Comparison of ENCODE assay signal across 8 cellular contexts in the genomic region with DNA sequence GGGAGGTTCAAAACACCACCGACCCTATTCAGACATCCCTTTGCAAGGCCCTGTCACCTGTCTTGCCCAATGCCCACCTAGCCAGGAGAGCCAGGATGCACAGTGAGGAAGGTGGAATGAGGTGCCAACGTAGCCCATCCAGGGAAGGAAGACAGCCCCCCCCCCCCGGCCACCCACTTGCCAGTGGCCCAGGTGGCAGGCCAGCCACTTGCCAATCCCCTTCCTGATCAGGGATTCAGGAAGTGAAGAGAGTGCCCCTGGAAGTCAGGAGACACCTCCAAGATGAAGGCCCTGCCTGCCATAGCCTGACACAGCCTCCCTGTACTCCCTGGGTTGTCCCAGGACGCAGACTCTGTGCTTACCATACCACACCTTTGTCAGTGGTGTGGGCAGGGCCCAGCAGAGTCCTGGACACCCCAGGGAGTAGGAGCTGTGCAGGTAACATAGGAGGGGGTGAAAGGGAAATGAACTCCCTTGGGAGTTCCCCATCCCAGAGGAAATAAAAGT. TPM values are rescaled to one million over a fixed set of nuclear protein-coding genes. Genes with fewer than 3 reads are reported as not detected.
DNase-seq lines count a peak whose midpoint lies in the region; ATAC-seq and TF ChIP-seq lines count a peak whose summit lies in the region.

No MANE protein-coding gene starts in this region.

- no peak overlapping the region for H3K27ac Mint-ChIP-seq in stimulated activated naive CD8-positive, alpha-beta T cell treated with anti-CD3 and anti-CD28 coated beads, Interleukin-15, Interleukin-2, amounts not matched to agents 100 ng/mL and 50 ng/mL, for 24 hours
- no peak overlapping the region for H3K27ac Mint-ChIP-seq in activated CD4-positive, alpha-beta memory T cell treated with anti-CD3 and anti-CD28 coated beads, Interleukin-2, amount 10 ng/mL, durations not matched to agents 7 days and 5 days

- H3K36me3 Mint-ChIP-seq in stimulated activated naive CD8-positive, alpha-beta T cell treated with anti-CD3 and anti-CD28 coated beads, Interleukin-15, Interleukin-2, amounts not matched to agents 100 ng/mL and 50 ng/mL, for 24 hours (ENCODE audit: low read depth), result no peaks in the 10 kb centered on the region
- no peaks in the 10 kb centered on the region for H3K36me3 Mint-ChIP-seq in activated CD4-positive, alpha-beta memory T cell treated with anti-CD3 and anti-CD28 coated beads, Interleukin-2, amount 10 ng/mL, durations not matched to agents 7 days and 5 days (ENCODE audit: low read depth)

- POLR2A ChIA-PET in activated CD4-positive, alpha-beta memory T cell treated with anti-CD3 and anti-CD28 coated beads, Interleukin-2, amount 10 ng/mL, durations not matched to agents 7 days and 5 days (lab: Charles Lee), result interaction anchor here (1.5 to 4.0 kb wide), 7 partner anchors 8 to 443 kb away, joined by 3 to 36 read pairs (median 5); a partner anchor contains a TSS

- H3K27me3 Mint-ChIP-seq in stimulated activated naive CD8-positive, alpha-beta T cell treated with anti-CD3 and anti-CD28 coated beads, Interleukin-15, Interleukin-2, amounts not matched to agents 100 ng/mL and 50 ng/mL, for 24 hours, result peaks cover 13% of the 10 kb centered on the region
- peaks cover 27% of the 10 kb centered on the region for H3K27me3 Mint-ChIP-seq in activated CD4-positive, alpha-beta memory T cell treated with anti-CD3 and anti-CD28 coated beads, Interleukin-2, amount 10 ng/mL, durations not matched to agents 7 days and 5 days

- H3K4me1 ChIP-seq in lower lobe of right lung (peaks cover 36% of the 10 kb centered on the region), vagina (peaks cover 53% of the 10 kb centered on the region)

- peak overlapping the region; percentile 94 for H3K4me3 Mint-ChIP-seq in stimulated activated naive CD8-positive, alpha-beta T cell treated with anti-CD3 and anti-CD28 coated beads, Interleukin-15, Interleukin-2, amounts not matched to agents 100 ng/mL and 50 ng/mL, for 24 hours
- H3K4me3 Mint-ChIP-seq in activated CD4-positive, alpha-beta memory T cell treated with anti-CD3 and anti-CD28 coated beads, Interleukin-2, amount 10 ng/mL, durations not matched to agents 7 days and 5 days, result peak overlapping the region; percentile 87

- ATAC-seq in stimulated activated naive CD8-positive, alpha-beta T cell treated with anti-CD3 and anti-CD28 coated beads, Interleukin-15, Interleukin-2, amounts not matched to agents 100 U/mL and 50 U/mL, for 24 hours, result no peak
- ATAC-seq in lower lobe of right lung (peak; percentile 4 to 10), GM21576 (IDR thresholded peaks at IDR 0.05; ENCODE audit: unreplicated experiment) (no peak)

- H3K27ac ChIP-seq in lower lobe of right lung, result peak overlapping the region; percentile 51
- H3K27ac ChIP-seq in vagina, result peak overlapping the region; percentile 84

- no peaks in the 10 kb centered on the region for H3K36me3 ChIP-seq in lower lobe of right lung
- H3K36me3 ChIP-seq in vagina, result no peaks in the 10 kb centered on the region

- TF ChIP-seq POLR2A in vagina (IDR thresholded peaks at IDR 0.05), result no peak

- H3K4me1 Mint-ChIP-seq in stimulated activated naive CD8-positive, alpha-beta T cell treated with anti-CD3 and anti-CD28 coated beads, Interleukin-15, Interleukin-2, amounts not matched to agents 100 ng/mL and 50 ng/mL, for 24 hours (ENCODE audit: low read depth), result peaks cover 22% of the 10 kb centered on the region
- peaks cover 21% of the 10 kb centered on the region for H3K4me1 Mint-ChIP-seq in activated CD4-positive, alpha-beta memory T cell treated with anti-CD3 and anti-CD28 coated beads, Interleukin-2, amount 10 ng/mL, durations not matched to agents 7 days and 5 days

- TF ChIP-seq CTCF in lower lobe of right lung (IDR thresholded peaks at IDR 0.05), result no peak
- TF ChIP-seq CTCF in vagina (IDR thresholded peaks at IDR 0.05), result no peak

- H3K9me3 ChIP-seq in lower lobe of right lung (no peaks in the 10 kb centered on the region), vagina (no peaks in the 10 kb centered on the region)

- H3K4me3 ChIP-seq in lower lobe of right lung (peak overlapping the region; percentile 57), vagina (peak overlapping the region; percentile 38 to 49)

- intact Hi-C loops in lower lobe of right lung (cut with DNase I), result loop anchor here (10.0 kb wide), 1 partner anchor 298 kb away; a partner anchor contains a TSS
- intact Hi-C loops in vagina (cut with DNase I), result loop anchor here (2.0 kb wide), 1 partner anchor 406 kb away; no protein-coding TSS in a partner anchor

- H3K9me3 Mint-ChIP-seq in stimulated activated naive CD8-positive, alpha-beta T cell treated with anti-CD3 and anti-CD28 coated beads, Interleukin-15, Interleukin-2, amounts not matched to agents 100 ng/mL and 50 ng/mL, for 24 hours, result no peaks in the 10 kb centered on the region
- no peaks in the 10 kb centered on the region for H3K9me3 Mint-ChIP-seq in activated CD4-positive, alpha-beta memory T cell treated with anti-CD3 and anti-CD28 coated beads, Interleukin-2, amount 10 ng/mL, durations not matched to agents 7 days and 5 days

- CTCF ChIA-PET in activated CD4-positive, alpha-beta memory T cell treated with anti-CD3 and anti-CD28 coated beads, Interleukin-2, amount 10 ng/mL, durations not matched to agents 7 days and 5 days (lab: Charles Lee), result interaction anchor here (1.1 to 5.0 kb wide), 5 partner anchors 10 to 405 kb away, joined by 3 to 56 read pairs (median 6); a partner anchor contains a TSS

- peaks cover 13% of the 10 kb centered on the region for H3K27me3 ChIP-seq in lower lobe of right lung (ENCODE audit: low read depth)
- H3K27me3 ChIP-seq in vagina, result no peaks in the 10 kb centered on the region

- DNase-seq in stimulated activated naive CD8-positive, alpha-beta T cell treated with anti-CD3 and anti-CD28 coated beads, Interleukin-15, Interleukin-2, amounts not matched to agents 100 U/mL and 50 U/mL, for 24 hours, result no peak
- DNase-seq in activated CD4-positive, alpha-beta memory T cell treated with anti-CD3 and anti-CD28 coated beads, Interleukin-2, amount 10 ng/mL, durations not matched to agents 7 days and 5 days, result no peak
- DNase-seq in lower lobe of right lung (no peak), vagina (ENCODE audit: extremely low spot score in 2 of 2) (no peak), AG08396 (ENCODE audit: low spot score) (no peak), NCI-H524 treated with DMSO at 0.1 percent for 48 hours (lab: John Stamatoyannopoulos, UW) (no peak)

RNA-seq across cellular contexts. Expression of a gene that starts 54.7 kb away (rescaled TPM):
- total RNA-seq in activated CD4-positive, alpha-beta memory T cell treated with anti-CD3 and anti-CD28 coated beads, Interleukin-2, amount 10 ng/mL, durations not matched to agents 7 days and 5 days, result 10 to 100 TPM; 36.0 to 39.0 TPM
- 83.9 TPM for total RNA-seq in lower lobe of right lung
- total RNA-seq in vagina, result 36.1 TPM

RNA-seq across cellular contexts. Expression of a gene that starts 54.8 kb away (rescaled TPM):
- total RNA-seq in activated CD4-positive, alpha-beta memory T cell treated with anti-CD3 and anti-CD28 coated beads, Interleukin-2, amount 10 ng/mL, durations not matched to agents 7 days and 5 days, result 10 to 100 TPM; 14.7 to 15.5 TPM
- 99.2 TPM for total RNA-seq in lower lobe of right lung
- total RNA-seq in vagina, result 32.4 TPM

Comparison
In these comparisons a context has a peak if more than half of its experiments do, and no peak if none do; other contexts are left out.
1. ATAC-seq: peak in lower lobe of right lung (2 of 2); none in stimulated activated naive CD8-positive, alpha-beta T cell treated with anti-CD3 and anti-CD28 coated beads, Interleukin-15, Interleukin-2, amounts not matched to agents 100 U/mL and 50 U/mL, for 24 hours (single experiment) and GM21576 (single experiment).